23 cellular contexts compared by ENCODE assay signal in the genomic region with DNA sequence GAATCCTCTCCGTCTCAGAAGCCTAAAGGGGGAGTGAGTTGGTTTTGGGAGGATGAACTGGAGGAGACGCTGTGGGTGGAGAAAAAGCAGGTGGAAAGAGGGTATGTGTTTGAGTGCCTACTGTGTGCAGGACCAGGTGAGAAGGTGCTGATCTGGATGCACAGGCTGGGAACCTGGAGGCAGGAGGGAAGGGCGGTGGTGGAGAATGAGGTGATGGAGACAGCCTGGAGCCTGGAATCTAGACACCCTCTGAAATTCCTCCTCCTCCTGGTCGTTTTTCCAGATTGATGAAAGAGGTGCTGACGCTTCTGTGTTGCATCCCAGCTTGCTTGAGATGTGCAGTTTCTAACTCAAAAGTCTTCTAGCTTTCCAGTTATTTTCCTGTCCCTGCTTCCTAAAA.
"Had no signal": no experiment of that assay in that cellular context is flagged by ENCODE, and none has a peak within 500 bp of the region (broad histone marks: within the 10 kb centered on the region; RNA-seq: fewer than 3 reads in every experiment).

No MANE protein-coding gene starts in this region.

- H3K4me3 ChIP-seq: lung, spleen, upper lobe of right lung had no signal

- H3K4me3 Mint-ChIP-seq: activated CD4-positive, alpha-beta T cell treated with anti-CD3 and anti-CD28 coated beads, Interleukin-2, amount 10 ng/mL, durations not matched to agents 7 days and 5 days; activated CD8-positive, alpha-beta memory T cell treated with anti-CD3 and anti-CD28 coated beads, Interleukin-2, amount 10 ng/mL, durations not matched to agents 7 days and 5 days; activated CD8-positive, alpha-beta T cell treated with anti-CD3 and anti-CD28 coated beads for 36 hours; activated T-helper 1 cell treated with anti-CD3 and anti-CD28 coated beads, Interleukin-12 subunit alpha, Interleukin-12 subunit beta, Interleukin-2, Interleukin-4 antibody, amounts not matched to agents 30 ng/mL and 10 ng/mL and 1 ng/mL, durations not matched to agents 14 hours and 24 hours and 36 hours; endodermal cell; immature natural killer cell; naive thymus-derived CD8-positive, alpha-beta T cell had no signal

- H3K27me3 Mint-ChIP-seq: activated CD4-positive, alpha-beta T cell treated with anti-CD3 and anti-CD28 coated beads, Interleukin-2, amount 10 ng/mL, durations not matched to agents 7 days and 5 days; activated CD8-positive, alpha-beta memory T cell treated with anti-CD3 and anti-CD28 coated beads, Interleukin-2, amount 10 ng/mL, durations not matched to agents 7 days and 5 days had no signal

- H3K36me3 Mint-ChIP-seq: activated CD8-positive, alpha-beta memory T cell treated with anti-CD3 and anti-CD28 coated beads, Interleukin-2, amount 10 ng/mL, durations not matched to agents 7 days and 5 days; activated naive CD4-positive, alpha-beta T cell treated with anti-CD3 and anti-CD28 coated beads, Interleukin-2, amount 50 U/mL, for 72 hours; immature natural killer cell; naive thymus-derived CD8-positive, alpha-beta T cell had no signal

- H3K27me3 ChIP-seq: spleen, upper lobe of right lung had no signal

- H3K9me3 Mint-ChIP-seq: activated CD4-positive, alpha-beta T cell treated with anti-CD3 and anti-CD28 coated beads, Interleukin-2, amount 10 ng/mL, durations not matched to agents 7 days and 5 days; activated CD8-positive, alpha-beta T cell treated with anti-CD3 and anti-CD28 coated beads for 36 hours; activated naive CD4-positive, alpha-beta T cell treated with anti-CD3 and anti-CD28 coated beads, Interleukin-2, amount 50 U/mL, for 72 hours; activated T-helper 1 cell treated with anti-CD3 and anti-CD28 coated beads, Interleukin-12 subunit alpha, Interleukin-12 subunit beta, Interleukin-2, Interleukin-4 antibody, amounts not matched to agents 30 ng/mL and 10 ng/mL and 1 ng/mL, durations not matched to agents 14 hours and 24 hours and 36 hours; endodermal cell; immature natural killer cell had no signal

- H3K4me1 Mint-ChIP-seq: activated CD4-positive, alpha-beta T cell treated with anti-CD3 and anti-CD28 coated beads, Interleukin-2, amount 10 ng/mL, durations not matched to agents 7 days and 5 days; activated CD8-positive, alpha-beta memory T cell treated with anti-CD3 and anti-CD28 coated beads, Interleukin-2, amount 10 ng/mL, durations not matched to agents 7 days and 5 days; endodermal cell; immature natural killer cell; naive thymus-derived CD8-positive, alpha-beta T cell had no signal

- H3K27ac Mint-ChIP-seq: activated CD4-positive, alpha-beta T cell treated with anti-CD3 and anti-CD28 coated beads, Interleukin-2, amount 10 ng/mL, durations not matched to agents 7 days and 5 days; activated CD8-positive, alpha-beta memory T cell treated with anti-CD3 and anti-CD28 coated beads, Interleukin-2, amount 10 ng/mL, durations not matched to agents 7 days and 5 days; activated CD8-positive, alpha-beta T cell treated with anti-CD3 and anti-CD28 coated beads for 36 hours; activated naive CD4-positive, alpha-beta T cell treated with anti-CD3 and anti-CD28 coated beads, Interleukin-2, amount 50 U/mL, for 72 hours; activated T-helper 1 cell treated with anti-CD3 and anti-CD28 coated beads, Interleukin-12 subunit alpha, Interleukin-12 subunit beta, Interleukin-2, Interleukin-4 antibody, amounts not matched to agents 30 ng/mL and 10 ng/mL and 1 ng/mL, durations not matched to agents 14 hours and 24 hours and 36 hours; endodermal cell; naive thymus-derived CD8-positive, alpha-beta T cell; progenitor cell of endocrine pancreas had no signal

- ATAC-seq: activated CD4-positive, CD25-positive, alpha-beta regulatory T cell treated with anti-CD3 and anti-CD28 coated beads, Interleukin-2, amount 50 U/mL, for 24 hours; activated CD8-positive, alpha-beta memory T cell treated with anti-CD3 and anti-CD28 coated beads, Interleukin-2, amount 10 ng/mL, durations not matched to agents 7 days and 5 days; activated CD8-positive, alpha-beta T cell treated with anti-CD3 and anti-CD28 coated beads for 36 hours; activated naive CD4-positive, alpha-beta T cell treated with anti-CD3 and anti-CD28 coated beads, Interleukin-2, amount 50 U/mL, for 72 hours; left lobe of liver; naive thymus-derived CD8-positive, alpha-beta T cell; stimulated activated naive CD8-positive, alpha-beta T cell treated with anti-CD3 and anti-CD28 coated beads, Interleukin-15, Interleukin-2, amounts not matched to agents 100 U/mL and 50 U/mL, for 24 hours; upper lobe of right lung had no signal

- H3K36me3 ChIP-seq: spleen, upper lobe of right lung had no signal

- H3K4me1 ChIP-seq: foreskin keratinocyte, upper lobe of right lung had no signal

- H3K9me3 ChIP-seq: spleen, upper lobe of right lung had no signal

- H3K27ac ChIP-seq: epithelial cell of prostate, foreskin keratinocyte, spleen, upper lobe of right lung, VCaP had no signal

- DNase-seq: activated CD4-positive, alpha-beta T cell treated with anti-CD3 and anti-CD28 coated beads, Interleukin-2, amount 10 ng/mL, durations not matched to agents 7 days and 5 days; activated CD8-positive, alpha-beta memory T cell treated with anti-CD3 and anti-CD28 coated beads, Interleukin-2, amount 10 ng/mL, durations not matched to agents 7 days and 5 days; activated CD8-positive, alpha-beta T cell treated with anti-CD3 and anti-CD28 coated beads for 36 hours; activated T-cell treated with anti-CD3 and anti-CD28 coated beads for 4 hours; amniotic stem cell; cerebellar nuclear complex; cortex of kidney; endodermal cell; immature natural killer cell; naive thymus-derived CD8-positive, alpha-beta T cell; spleen; stimulated activated CD4-positive, alpha-beta T cell treated with anti-CD3 and anti-CD28 coated beads, Interleukin-4, amount 100 ng/mL, for 24 hours; stimulated activated naive CD8-positive, alpha-beta T cell treated with anti-CD3 and anti-CD28 coated beads, Interleukin-15, Interleukin-2, amounts not matched to agents 100 U/mL and 50 U/mL, for 24 hours; upper lobe of right lung had no signal
